8 cellular contexts compared by ENCODE assay signal in the genomic region with DNA sequence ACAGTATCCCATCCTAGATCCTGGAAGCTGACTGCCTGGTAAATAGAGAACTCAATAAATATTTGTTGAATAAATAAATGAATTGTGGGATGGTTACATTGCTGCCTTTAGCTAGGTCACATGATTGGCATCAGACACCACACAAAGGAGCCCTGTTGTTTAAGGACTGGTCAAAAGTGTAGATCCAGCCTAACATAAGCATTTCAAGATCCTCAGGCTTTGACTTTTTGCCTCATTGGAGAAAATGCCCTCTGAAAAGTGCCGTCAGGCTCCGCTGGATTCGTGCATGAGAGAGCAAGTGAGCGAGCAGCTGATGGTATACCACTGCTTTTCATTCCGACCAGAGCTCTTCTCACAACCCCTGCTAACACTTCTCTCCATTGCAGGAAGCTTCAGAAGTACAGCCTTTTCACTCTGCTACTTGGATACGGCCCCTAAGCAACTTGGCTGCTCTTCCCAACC. TPM values are rescaled to one million over a fixed set of nuclear protein-coding genes. Genes with fewer than 3 reads are reported as not detected.
DNase-seq lines count a peak whose midpoint lies in the region; ATAC-seq, FAIRE-seq and TF ChIP-seq lines count a peak whose summit lies in the region.

No MANE protein-coding gene starts in this region.

- H3K4me3 ChIP-seq in LNCaP clone FGC (ENCODE audit: low read depth, low read length) (peak overlapping the region; percentile 92), body of pancreas (no peak overlapping the region), upper lobe of left lung (no peak overlapping the region)

- no peaks in the 10 kb centered on the region for H3K9me3 Mint-ChIP-seq in memory B cell

- H3K27ac ChIP-seq in body of pancreas (peak overlapping the region; percentile 96 to 100 (median 98)), upper lobe of left lung (peak overlapping the region in 3 of 4 donors; percentile 32 to 99 (median 99))

- TF ChIP-seq EP300 in upper lobe of left lung (IDR thresholded peaks at IDR 0.05) = no peak

- peak overlapping the region; percentile 94 for H3K4me3 Mint-ChIP-seq in memory B cell

- peaks cover 5% of the 10 kb centered on the region for H3K36me3 Mint-ChIP-seq in memory B cell

- H3K27me3 ChIP-seq in body of pancreas (no peaks in the 10 kb centered on the region), upper lobe of left lung (no peaks in the 10 kb centered on the region)

- no peaks in the 10 kb centered on the region for H3K9me3 ChIP-seq in body of pancreas
- H3K9me3 ChIP-seq in upper lobe of left lung = no peaks in the 10 kb centered on the region

- H3K4me1 Mint-ChIP-seq in memory B cell = peaks cover 28% of the 10 kb centered on the region

- no peak for FAIRE-seq in D721Med (lab: Jason Lieb, UNC)

- peak in 1 of 3 donors; percentile 24 for TF ChIP-seq POLR2A in body of pancreas (IDR thresholded peaks at IDR 0.05)
- no peak for TF ChIP-seq POLR2A in upper lobe of left lung (IDR thresholded peaks at IDR 0.05)

- no peaks in the 10 kb centered on the region for H3K36me3 ChIP-seq in body of pancreas (replicated peaks in 1 of 2; ENCODE audit: insufficient read depth in 1 of 2, low read depth in 2 of 2)
- H3K36me3 ChIP-seq in upper lobe of left lung = peaks cover 0 to 10% (median under 1%) of the 10 kb centered on the region in 4 donors

- H3K27ac Mint-ChIP-seq in memory B cell = peak overlapping the region; percentile 95

- peak; percentile 43 for ATAC-seq in GM18907 (IDR thresholded peaks at IDR 0.05; ENCODE audit: unreplicated experiment)
- ATAC-seq in body of pancreas = peak; percentile 10
- ATAC-seq in memory B cell (ENCODE audit: low read depth) = peak; percentile 20
- ATAC-seq in upper lobe of left lung (ENCODE audit: low FRiP score in 2 of 2) = no peak
- no peak for ATAC-seq in HG02938 (IDR thresholded peaks at IDR 0.05; ENCODE audit: unreplicated experiment)
- no peak for ATAC-seq in GM21528 (IDR thresholded peaks at IDR 0.05; ENCODE audit: low FRiP score, unreplicated experiment)

- H3K4me1 ChIP-seq in body of pancreas (peaks cover 41% of the 10 kb centered on the region), upper lobe of left lung (peaks cover 23 to 43% (median 24%) of the 10 kb centered on the region in 4 donors)

- no peaks in the 10 kb centered on the region for H3K27me3 Mint-ChIP-seq in memory B cell

- intact Hi-C loops in body of pancreas (cut with DNase I) = no loop called here

- TF ChIP-seq CTCF in LNCaP clone FGC (IDR thresholded peaks at IDR 0.05; ENCODE audit: control insufficient read depth, extremely low read depth, insufficient read depth) = no peak
- TF ChIP-seq CTCF in body of pancreas (IDR thresholded peaks at IDR 0.05) = no peak
- no peak for TF ChIP-seq CTCF in upper lobe of left lung (IDR thresholded peaks at IDR 0.05)
- TF ChIP-seq CTCF in D721Med (IDR thresholded peaks at IDR 0.05; ENCODE audit: insufficient read depth, missing control alignments) = no peak

- 12 to 15% methylated on average over 6 of the region's 6 CpGs for WGBS in body of pancreas, 2 donors
- 45 to 63% methylated on average over 6 of the region's 6 CpGs for WGBS in upper lobe of left lung, 2 donors

- peak; percentile 99 for DNase-seq in LNCaP clone FGC (ENCODE audit: low read depth)
- DNase-seq in body of pancreas = peak; percentile 22 to 39 (median 31)
- peak; percentile 23 for DNase-seq in memory B cell (ENCODE audit: low spot score in 2 of 2)
- DNase-seq in upper lobe of left lung = no peak
- DNase-seq in D721Med (ENCODE audit: insufficient read length, low spot score) = no peak

RNA-seq across cellular contexts. Expression of a gene that starts 1.3 kb away (rescaled TPM):
- total RNA-seq in body of pancreas (10 to 100 TPM; 17.9 to 18.5 TPM), upper lobe of left lung (10 to 100 TPM; 16.5 to 54.4 (median 37.8) TPM)

RNA-seq across cellular contexts. Expression of a gene that starts 31.6 kb away (rescaled TPM):
- total RNA-seq in body of pancreas (1 to 10 TPM; 2.6 to 3.9 TPM), upper lobe of left lung (1 to 10 TPM; 1.8 to 7.3 (median 3.5) TPM)

RNA-seq across cellular contexts. Expression of a gene that starts 55.5 kb away (rescaled TPM):
- total RNA-seq in body of pancreas (10 to 100 TPM in 1 of 2 donors, 1 to 10 TPM in 1; 9.9 to 19.4 TPM), upper lobe of left lung (10 to 100 TPM; 11.4 to 67.1 (median 14.0) TPM)

Comparison
In these comparisons a context has a peak if more than half of its experiments do, and no peak if none do; other contexts are left out.
1. ATAC-seq: peak in GM18907 (single experiment), body of pancreas (single experiment) and memory B cell (single experiment); none in upper lobe of left lung (0 of 2), HG02938 (single experiment) and GM21528 (single experiment).
2. DNase-seq: peak in LNCaP clone FGC (single experiment), body of pancreas (4 of 4) and memory B cell (2 of 2); none in upper lobe of left lung (0 of 2) and D721Med (single experiment).